ENCODE assay signal across 8 cellular contexts in the genomic region with DNA sequence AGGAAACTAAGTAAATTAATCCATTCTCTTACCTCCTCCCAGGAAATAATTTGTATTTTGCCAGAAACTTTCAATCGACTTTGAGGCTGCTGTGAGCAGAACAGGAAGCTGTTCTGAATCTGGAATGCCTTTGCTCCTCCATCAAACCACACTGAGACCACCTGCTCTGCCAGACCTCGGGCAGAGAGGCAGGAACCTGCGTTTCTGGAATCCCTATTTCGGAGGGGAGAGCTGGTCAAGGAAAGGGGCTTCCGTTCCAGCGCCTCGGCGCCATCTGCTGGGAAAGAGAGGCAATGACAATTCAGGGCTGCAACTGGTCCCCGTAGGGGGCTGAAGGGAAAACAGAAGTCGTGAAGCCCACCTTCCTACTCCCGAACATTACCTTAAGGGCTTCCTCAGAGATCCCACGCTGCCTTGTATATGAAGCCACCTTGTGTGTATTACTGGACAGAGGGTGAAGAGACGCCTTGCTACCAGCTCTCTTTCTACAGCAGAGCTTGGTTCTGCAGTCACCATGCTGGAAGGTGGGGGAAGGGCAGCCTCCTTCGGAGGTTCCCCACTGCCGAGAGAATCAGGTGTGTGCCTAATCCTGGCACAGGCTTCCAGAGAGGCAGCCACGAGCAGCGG. TPM values are rescaled to one million over a fixed set of nuclear protein-coding genes. Genes with fewer than 3 reads are reported as not detected.
DNase-seq lines count a peak whose midpoint lies in the region; ATAC-seq and TF ChIP-seq lines count a peak whose summit lies in the region.

No MANE protein-coding gene starts in this region.

- H3K9me1 ChIP-seq in IMR-90 (ENCODE audit: insufficient read depth, low read length): no peaks in the 10 kb centered on the region

- H3K27me3 ChIP-seq in BLaER1 (no peaks in the 10 kb centered on the region), IMR-90 (ENCODE audit: control insufficient read depth, insufficient read depth, low read length) (peaks cover 6% of the 10 kb centered on the region; the same call in 1 of the 2 replicates), Peyer's patch (no peaks in the 10 kb centered on the region)

- no peaks in the 10 kb centered on the region for H3K79me1 ChIP-seq in IMR-90 (ENCODE audit: low read depth in 1 of 2, low read length in 2 of 2)

- CTCF ChIA-PET in IMR-90 (lab: Yijun Ruan, JAX): interaction anchor here (0.6 to 1.6 kb wide), 13 partner anchors 9 to 680 kb away, joined by 3 to 11 read pairs (median 4); no protein-coding TSS in a partner anchor

- H3K9me3 Mint-ChIP-seq in nephron progenitor cell: peaks cover 5% of the 10 kb centered on the region

- BruUV-seq in IMR-90 (replicated peaks; lab: Mats Ljungman, UMichigan): no TSS peak

- ATAC-seq in GM19452 (IDR thresholded peaks at IDR 0.05; ENCODE audit: unreplicated experiment) (peak; percentile 78), IMR-90 (ENCODE audit: low read depth) (peak; percentile 99)

- H3K56ac ChIP-seq in IMR-90 (ENCODE audit: extremely low read depth, insufficient read depth, low read length): no peak overlapping the region

- POLR2A ChIA-PET in IMR-90 (lab: Charles Lee; ENCODE audit: unreplicated experiment): no interaction called here

- H3K4ac ChIP-seq in IMR-90 (ENCODE audit: low read depth, low read length): no peak overlapping the region

- H2BK15ac ChIP-seq in IMR-90 (ENCODE audit: low read depth, low read length): no peak overlapping the region

- no peak overlapping the region for H4K91ac ChIP-seq in IMR-90 (ENCODE audit: insufficient read depth, low read depth, low read length)

- H3K4me1 ChIP-seq in BLaER1 (peaks cover 5% of the 10 kb centered on the region; the same call in 1 of the 2 replicates), IMR-90 (ENCODE audit: control insufficient read depth, insufficient read depth, low read length) (no peaks in the 10 kb centered on the region), Peyer's patch (peaks cover 0 to 10% (median 3%) of the 10 kb centered on the region in 4 donors)

- H3K23ac ChIP-seq in IMR-90 (ENCODE audit: low read depth, low read length): no peak overlapping the region

- no peak overlapping the region for H2AK9ac ChIP-seq in IMR-90 (replicated peaks; ENCODE audit: low read depth, low read length, poor library complexity)

- H2AFZ ChIP-seq in IMR-90 (replicated peaks; ENCODE audit: low read length, poor library complexity): peak overlapping the region; percentile 89

- H3K4me2 ChIP-seq in BLaER1 (peak overlapping the region; percentile 88), IMR-90 (ENCODE audit: low read depth, low read length) (peak overlapping the region; percentile 83)

- TF ChIP-seq RAD21 in IMR-90 (IDR thresholded peaks at IDR 0.05; ENCODE audit: low read length): peak; percentile 78

- H4K20me1 ChIP-seq in BLaER1 (no peaks in the 10 kb centered on the region), IMR-90 (ENCODE audit: insufficient read depth, low read length) (no peaks in the 10 kb centered on the region)

- intact Hi-C loops in IMR-90 (cut with micrococcal nuclease): loop anchor here (1.0 kb wide), 3 partner anchors 73 to 118 kb away; no protein-coding TSS in a partner anchor

- DNase-seq in IMR-90: peak; percentile 41
- DNase-seq in Peyer's patch: peak; percentile 58 to 85 (median 65)
- DNase-seq in activated T-helper 1 cell treated with anti-CD3 and anti-CD28 coated beads, Interleukin-2, amount 50 U/mL, for 16 hours (ENCODE audit: low read depth in 1 of 2, low spot score in 1 of 2): peak; percentile 25 to 36
- DNase-seq in fibroblast of villous mesenchyme (ENCODE audit: low read depth): peak; percentile 55
- peak; percentile 85 for DNase-seq in nephron progenitor cell
- peak; percentile 44 for DNase-seq in stimulated activated naive CD4-positive, alpha-beta T cell treated with Interleukin-2 at 50 U/mL for 16 hours (lab: John Stamatoyannopoulos, UW)

- no CpG with 5 or more reads among the region's 17 CpGs for whole genome bisulfite sequencing in IMR-90 (ENCODE audit: extremely low coverage in 2 of 2, insufficient read length in 1 of 2), 2 experiments

- no peak overlapping the region for H2BK20ac ChIP-seq in IMR-90 (ENCODE audit: low read depth, low read length)

- no peak overlapping the region for H3K14ac ChIP-seq in IMR-90 (replicated peaks; ENCODE audit: low read depth, low read length)

- peak overlapping the region in 1 of 2 experiments; percentile 57; a peak in 1 of 4 replicates for H4K8ac ChIP-seq in IMR-90 (ENCODE audit: low read depth in 2 of 2, low read length in 2 of 2)

- in situ Hi-C loops in IMR-90 (cut with MboI; ENCODE audit: low sequenced_read_pairs): loop anchor here (10.0 kb wide), 1 partner anchor 77 kb away; no protein-coding TSS in a partner anchor

- H3K4me3 ChIP-seq in BLaER1 (peak overlapping the region; percentile 63), IMR-90 (ENCODE audit: insufficient read depth, low read depth, low read length) (peak overlapping the region; percentile 16; the same call in 1 of the 2 replicates), Peyer's patch (peak overlapping the region; percentile 10 to 50 (median 24)), fibroblast of villous mesenchyme (ENCODE audit: low read depth, low read length) (peak overlapping the region; percentile 28)

- H3K4me3 Mint-ChIP-seq in nephron progenitor cell: peak overlapping the region; percentile 76

- no peaks in the 10 kb centered on the region for H3K9me3 ChIP-seq in BLaER1
- no peaks in the 10 kb centered on the region for H3K9me3 ChIP-seq in IMR-90 (ENCODE audit: control insufficient read depth, insufficient read depth, low read length)
- H3K9me3 ChIP-seq in Peyer's patch: no peaks in the 10 kb centered on the region

- H2AK5ac ChIP-seq in IMR-90 (ENCODE audit: low read depth, low read length): no peak overlapping the region

- H3K9ac ChIP-seq in BLaER1 (peak overlapping the region; percentile 68), IMR-90 (ENCODE audit: low read depth, low read length) (no peak overlapping the region)

- peaks cover 8% of the 10 kb centered on the region for H3K4me1 Mint-ChIP-seq in nephron progenitor cell

- no peak overlapping the region for H4K5ac ChIP-seq in IMR-90 (ENCODE audit: low read depth, low read length)

- dilution Hi-C loops in IMR-90 (cut with HindIII; ENCODE audit: low sequenced_read_pairs, unreplicated experiment): no loop called here

- no peak overlapping the region for H3K18ac ChIP-seq in IMR-90 (ENCODE audit: low read depth, low read length)

- peaks cover 50% of the 10 kb centered on the region for H3K27me3 Mint-ChIP-seq in nephron progenitor cell (ENCODE audit: low read depth, poor library complexity)

- no peak overlapping the region for H3K27ac ChIP-seq in BLaER1
- H3K27ac ChIP-seq in IMR-90 (ENCODE audit: insufficient read depth, low read length): no peak overlapping the region
- no peak overlapping the region for H3K27ac ChIP-seq in Peyer's patch

- H3K36me3 Mint-ChIP-seq in nephron progenitor cell (ENCODE audit: low read depth): no peaks in the 10 kb centered on the region

- no peak overlapping the region for H2BK5ac ChIP-seq in IMR-90 (ENCODE audit: low read depth, low read length, poor library complexity, severe bottlenecking)

- H3K36me3 ChIP-seq in BLaER1 (no peaks in the 10 kb centered on the region), IMR-90 (ENCODE audit: control insufficient read depth, insufficient read depth, low read length) (no peaks in the 10 kb centered on the region), Peyer's patch (no peaks in the 10 kb centered on the region)

- H2BK120ac ChIP-seq in IMR-90 (ENCODE audit: low read depth, low read length): no peak overlapping the region

- TF ChIP-seq CTCF in IMR-90 (conservative IDR thresholded peaks at IDR 0.05; ENCODE audit: low read depth, low read length) (peak; percentile 78), Peyer's patch (IDR thresholded peaks at IDR 0.05) (peak; percentile 58 to 84 (median 70)), fibroblast of villous mesenchyme (IDR thresholded peaks at IDR 0.05; ENCODE audit: insufficient read depth, low read depth, low read length) (peak; percentile 96), nephron progenitor cell (IDR thresholded peaks at IDR 0.05) (peak; percentile 92)

- no peak overlapping the region for H3K27ac Mint-ChIP-seq in nephron progenitor cell

- no peak for TF ChIP-seq POLR2A in IMR-90 (IDR thresholded peaks at IDR 0.05; ENCODE audit: low read depth, low read length)
- no peak for TF ChIP-seq POLR2A in Peyer's patch (IDR thresholded peaks at IDR 0.05)

TF ChIP-seq in IMR-90, 13 proteins besides CTCF, POLR2A, EP300 and RAD21:
- TF ChIP-seq RCOR1 (IDR thresholded peaks at IDR 0.05; ENCODE audit: insufficient replicate concordance, low read length): no peak
- no peak for TF ChIP-seq RFX5 (IDR thresholded peaks at IDR 0.05; ENCODE audit: low read depth, low read length)
- TF ChIP-seq SMC3 (IDR thresholded peaks at IDR 0.05; ENCODE audit: low read depth, low read length): peak; percentile 71

RNA-seq across cellular contexts. Expression of a gene that starts 31.2 kb away (rescaled TPM):
- under 0.01 TPM in 1 of 2 replicates, not detected in the other for total RNA-seq in IMR-90 (2012; rRNA removed)
- polyA plus RNA-seq in IMR-90 (2012; rRNA removed): 0.67 and 0.77 TPM in 2 replicates
- 0.43 and 0.89 TPM in 2 replicates for polyA plus RNA-seq in IMR-90 (2012; cell fraction: cytosol; rRNA removed)
- 3.8 and 5.6 TPM in 2 replicates for polyA plus RNA-seq in IMR-90 (2012; cell fraction: nucleus; rRNA removed; ENCODE audit: low replicate concordance)
- 1 to 10 TPM in 3 of 4 donors, under 1 TPM in 1; 0.35 to 4.7 (median 3.1) TPM for total RNA-seq in Peyer's patch
- 1.3 and 1.6 TPM in 2 replicates for total RNA-seq in fibroblast of villous mesenchyme

Comparison
In these comparisons a context has a peak if more than half of its experiments do, and no peak if none do; other contexts are left out.
1. DNase-seq: peak in every context shown above with its lines; median percentile 85 in nephron progenitor cell; 65 in Peyer's patch; 55 in fibroblast of villous mesenchyme; 44 in stimulated activated naive CD4-positive, alpha-beta T cell treated with Interleukin-2 at 50 U/mL for 16 hours; 41 in IMR-90; 30 in activated T-helper 1 cell treated with anti-CD3 and anti-CD28 coated beads, Interleukin-2, amount 50 U/mL, for 16 hours.